Comparison of ENCODE assay signal across 9 cellular contexts in genomic region chr15:41401904-41402267, GRCh38. TPM values are rescaled to one million over a fixed set of nuclear protein-coding genes. Genes with fewer than 3 reads are reported as not detected.
DNase-seq lines count a peak whose midpoint lies in the region; ATAC-seq, FAIRE-seq and TF ChIP-seq lines count a peak whose summit lies in the region.
"Had no signal": no experiment of that assay in that cellular context is flagged by ENCODE, and none has a peak within 500 bp of the region (broad histone marks: within the 10 kb centered on the region; RNA-seq: fewer than 3 reads in every experiment).

No MANE protein-coding gene starts in this region.

- no peak for FAIRE-seq in keratinocyte (lab: Jason Lieb, UNC)
- FAIRE-seq: colon had no signal

- H3K36me3 Mint-ChIP-seq in activated naive CD4-positive, alpha-beta T cell treated with anti-CD3 and anti-CD28 coated beads, Interleukin-2, amount 50 U/mL, for 24 hours = peaks cover 3% of the 10 kb centered on the region
- H3K36me3 Mint-ChIP-seq in activated T-helper 17 cell treated with anti-CD3 and anti-CD28 coated beads, Interleukin-2, amount 50 U/mL, for 72 hours (ENCODE audit: low read depth) = peaks cover under 1% of the 10 kb centered on the region

- no peak for ATAC-seq in activated T-helper 17 cell treated with anti-CD3 and anti-CD28 coated beads, Interleukin-2, amount 50 U/mL, for 72 hours (replicated peaks)
- no peak for ATAC-seq in thoracic aorta (ENCODE audit: insufficient number of reproducible peaks, low FRiP score, low read depth)
- ATAC-seq in GM21723 (IDR thresholded peaks at IDR 0.05; ENCODE audit: unreplicated experiment) = no peak

- H3K9me3 Mint-ChIP-seq in activated naive CD4-positive, alpha-beta T cell treated with anti-CD3 and anti-CD28 coated beads, Interleukin-2, amount 50 U/mL, for 24 hours = no peaks in the 10 kb centered on the region
- H3K9me3 Mint-ChIP-seq in activated T-helper 17 cell treated with anti-CD3 and anti-CD28 coated beads, Interleukin-2, amount 50 U/mL, for 72 hours = no peaks in the 10 kb centered on the region

- H3K9me3 ChIP-seq in keratinocyte (ENCODE audit: control insufficient read depth, low read depth, low read length) = no peaks in the 10 kb centered on the region
- H3K9me3 ChIP-seq in thoracic aorta = no peaks in the 10 kb centered on the region

- H3K9me1 ChIP-seq in keratinocyte (ENCODE audit: control insufficient read depth, extremely low read depth, insufficient read depth, low read length) = no peaks in the 10 kb centered on the region

- no peaks in the 10 kb centered on the region for H3K27me3 Mint-ChIP-seq in activated naive CD4-positive, alpha-beta T cell treated with anti-CD3 and anti-CD28 coated beads, Interleukin-2, amount 50 U/mL, for 24 hours
- H3K27me3 Mint-ChIP-seq in activated T-helper 17 cell treated with anti-CD3 and anti-CD28 coated beads, Interleukin-2, amount 50 U/mL, for 72 hours = no peaks in the 10 kb centered on the region

- peaks cover 6% of the 10 kb centered on the region for H3K79me2 ChIP-seq in keratinocyte (ENCODE audit: control insufficient read depth, insufficient read depth, low read length)

- H3K4me3 Mint-ChIP-seq in activated naive CD4-positive, alpha-beta T cell treated with anti-CD3 and anti-CD28 coated beads, Interleukin-2, amount 50 U/mL, for 24 hours = peak overlapping the region; percentile 90
- H3K4me3 Mint-ChIP-seq in activated T-helper 17 cell treated with anti-CD3 and anti-CD28 coated beads, Interleukin-2, amount 50 U/mL, for 72 hours = peak overlapping the region; percentile 95

- TF ChIP-seq CTCF in keratinocyte (optimal IDR thresholded peaks at IDR 0.05 in 1 of 3, IDR thresholded peaks at IDR 0.05 in 1 of 3, conservative IDR thresholded peaks at IDR 0.05 in 1 of 3; ENCODE audit: extremely low read depth in 1 of 3, insufficient read depth in 2 of 3, low read length in 3 of 3) (no peak), thoracic aorta (IDR thresholded peaks at IDR 0.05) (no peak)

- H4K20me1 ChIP-seq in keratinocyte (ENCODE audit: control insufficient read depth, extremely low read depth, insufficient read depth, low read length) = no peaks in the 10 kb centered on the region

- peak overlapping the region; percentile 87 for H3K27ac ChIP-seq in keratinocyte (ENCODE audit: control insufficient read depth, insufficient read depth, low read length)
- peak overlapping the region; percentile 76 to 82 for H3K27ac ChIP-seq in thoracic aorta

- H3K9ac ChIP-seq in keratinocyte (ENCODE audit: control insufficient read depth, extremely low read depth, insufficient read depth, low read length) = peak overlapping the region; percentile 97

- H3K27ac Mint-ChIP-seq in activated naive CD4-positive, alpha-beta T cell treated with anti-CD3 and anti-CD28 coated beads, Interleukin-2, amount 50 U/mL, for 24 hours = peak overlapping the region; percentile 92
- peak overlapping the region; percentile 97 for H3K27ac Mint-ChIP-seq in activated T-helper 17 cell treated with anti-CD3 and anti-CD28 coated beads, Interleukin-2, amount 50 U/mL, for 72 hours

- peak overlapping the region; percentile 87 for H3K4me3 ChIP-seq in keratinocyte (ENCODE audit: control insufficient read depth in 2 of 3, extremely low read depth in 1 of 3, insufficient read depth in 2 of 3, low read depth in 1 of 3, low read length in 3 of 3)
- H3K4me3 ChIP-seq in thoracic aorta = peak overlapping the region; percentile 89

- H3K4me1 ChIP-seq in keratinocyte (ENCODE audit: control insufficient read depth, extremely low read depth, insufficient read depth, low read length) (no peaks in the 10 kb centered on the region), thoracic aorta (ENCODE audit: control insufficient read depth in 1 of 2, low read depth in 2 of 2) (peaks cover 5% of the 10 kb centered on the region in 2 donors)

- H3K36me3 ChIP-seq in keratinocyte (ENCODE audit: control insufficient read depth in 2 of 2, extremely low read depth in 1 of 2, insufficient read depth in 2 of 2, low read length in 2 of 2) = peaks cover 0 to under 1% of the 10 kb centered on the region in 2 experiments
- no peaks in the 10 kb centered on the region for H3K36me3 ChIP-seq in thoracic aorta

- H3K4me2 ChIP-seq in keratinocyte (ENCODE audit: control insufficient read depth, extremely low read depth, insufficient read depth, low read depth, low read length) = peak overlapping the region; percentile 87

- H3K27me3 ChIP-seq in keratinocyte (ENCODE audit: control insufficient read depth, extremely low read depth, insufficient read depth, low read length) (no peaks in the 10 kb centered on the region), thoracic aorta (replicated peaks; ENCODE audit: insufficient read depth) (no peaks in the 10 kb centered on the region)

- dilution Hi-C loops in keratinocyte (cut with MboI; ENCODE audit: extremely low pct_ligation_motif_present, low sequenced_read_pairs) = no loop called here

- no peak for DNase-seq in activated naive CD4-positive, alpha-beta T cell (lab: John Stamatoyannopoulos, UW)
- DNase-seq in keratinocyte (ENCODE audit: low read depth, low spot score) = no peak
- DNase-seq in thoracic aorta (ENCODE audit: low spot score) = no peak
- no peak for DNase-seq in ureter (ENCODE audit: low spot score)
- DNase-seq in stimulated activated naive CD4-positive, alpha-beta T cell treated with Interleukin-2 at 50 U/mL for 16 hours (lab: John Stamatoyannopoulos, UW) = no peak

- peaks cover 21% of the 10 kb centered on the region for H3K4me1 Mint-ChIP-seq in activated naive CD4-positive, alpha-beta T cell treated with anti-CD3 and anti-CD28 coated beads, Interleukin-2, amount 50 U/mL, for 24 hours
- H3K4me1 Mint-ChIP-seq in activated T-helper 17 cell treated with anti-CD3 and anti-CD28 coated beads, Interleukin-2, amount 50 U/mL, for 72 hours = peaks cover 6% of the 10 kb centered on the region

- H2AFZ ChIP-seq in keratinocyte (ENCODE audit: control insufficient read depth, low read length) = peak overlapping the region; percentile 97

RNA-seq across cellular contexts. Expression of gene NDUFAF1, which starts 0.4 kb away (rescaled TPM):
- total RNA-seq in activated T-helper 17 cell treated with anti-CD3 and anti-CD28 coated beads, Interleukin-2, amount 50 U/mL, for 72 hours = 10 to 100 TPM; 13.1 to 21.2 TPM
- 27.4 to 36.7 TPM (median 30.3 TPM) in 3 replicates for polyA plus RNA-seq in keratinocyte
- polyA plus RNA-seq in keratinocyte (2011; ENCODE audit: low read depth) = 54.0 TPM
- 24.8 and 34.9 TPM in 2 replicates for polyA plus RNA-seq in keratinocyte (2011; cell fraction: cytosol; rRNA removed)
- polyA plus RNA-seq in keratinocyte (2011; cell fraction: nucleus; rRNA removed) = 19.8 and 35.1 TPM in 2 replicates
- polyA plus RNA-seq in keratinocyte (2012; ENCODE audit: low replicate concordance) = 26.1 and 32.4 TPM in 2 replicates
- polyA minus RNA-seq in keratinocyte = 1.1 to 13.0 TPM (median 8.0 TPM) in 3 replicates
- polyA minus RNA-seq in keratinocyte (2011; cell fraction: cytosol; rRNA and poly(A)+ RNA removed) = 11.5 TPM
- polyA minus RNA-seq in keratinocyte (2011; cell fraction: nucleus; rRNA and poly(A)+ RNA removed) = 5.6 and 12.6 TPM in 2 replicates
- total RNA-seq in thoracic aorta (10 to 100 TPM; 12.5 to 15.9 TPM), ureter (14.6 TPM)

RNA-seq across cellular contexts. Expression of gene RTF1, which starts 15.0 kb away (rescaled TPM):
- total RNA-seq in activated T-helper 17 cell treated with anti-CD3 and anti-CD28 coated beads, Interleukin-2, amount 50 U/mL, for 72 hours = 10 to 100 TPM; 23.6 to 38.2 TPM
- polyA plus RNA-seq in keratinocyte = 24.2 to 30.5 TPM (median 28.5 TPM) in 3 replicates
- 44.6 TPM for polyA plus RNA-seq in keratinocyte (2011; ENCODE audit: low read depth)
- 23.5 and 31.5 TPM in 2 replicates for polyA plus RNA-seq in keratinocyte (2011; cell fraction: cytosol; rRNA removed)
- 30.7 and 32.3 TPM in 2 replicates for polyA plus RNA-seq in keratinocyte (2011; cell fraction: nucleus; rRNA removed)
- 21.7 and 24.5 TPM in 2 replicates for polyA plus RNA-seq in keratinocyte (2012; ENCODE audit: low replicate concordance)
- 8.7 to 17.2 TPM (median 15.1 TPM) in 3 replicates for polyA minus RNA-seq in keratinocyte
- polyA minus RNA-seq in keratinocyte (2011; cell fraction: cytosol; rRNA and poly(A)+ RNA removed) = 24.4 TPM
- polyA minus RNA-seq in keratinocyte (2011; cell fraction: nucleus; rRNA and poly(A)+ RNA removed) = 10.2 and 21.1 TPM in 2 replicates
- total RNA-seq in thoracic aorta (10 to 100 TPM; 20.0 to 49.5 TPM), ureter (33.2 TPM)
